Comparison of ENCODE assay signal across 24 cellular contexts in the genomic region with DNA sequence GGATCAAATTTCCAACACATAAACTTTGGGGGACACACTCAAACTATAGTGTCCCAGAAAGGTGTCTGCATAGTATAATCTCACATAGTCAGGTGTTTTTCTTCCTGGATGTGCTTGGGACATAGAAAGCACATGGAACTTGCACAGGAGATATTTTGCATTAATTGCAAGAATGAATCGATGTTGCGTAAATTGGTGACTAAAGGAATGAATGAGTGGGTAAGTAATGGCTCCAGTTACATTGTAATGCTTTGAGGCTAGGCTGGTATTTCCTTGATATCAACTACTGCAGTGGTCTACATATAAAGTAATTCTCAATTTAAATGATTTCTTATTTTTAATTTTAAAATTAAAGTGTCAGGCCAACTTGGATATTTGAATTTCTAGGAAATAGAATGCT. TPM values are rescaled to one million over a fixed set of nuclear protein-coding genes. Genes with fewer than 3 reads are reported as not detected.
DNase-seq lines count a peak whose midpoint lies in the region; ATAC-seq and TF ChIP-seq lines count a peak whose summit lies in the region.
"Had no signal": no experiment of that assay in that cellular context is flagged by ENCODE, and none has a peak within 500 bp of the region (broad histone marks: within the 10 kb centered on the region; RNA-seq: fewer than 3 reads in every experiment).

No MANE protein-coding gene starts in this region.

- no peaks in the 10 kb centered on the region for H4K20me1 ChIP-seq in MM.1S (ENCODE audit: insufficient read depth, low read length)

- H3K4me2 ChIP-seq in MM.1S (ENCODE audit: low read depth, low read length), result peak overlapping the region; percentile 10; the same call in 1 of the 2 replicates
- H3K4me2 ChIP-seq: BLaER1 treated with 17β-estradiol and CSF1 and Interleukin-3, amounts not matched to agents 10 nM and 100 nM had no signal

- no peak overlapping the region for H3K9ac ChIP-seq in MM.1S (ENCODE audit: low read length)
- H3K9ac ChIP-seq: BLaER1 treated with 17β-estradiol and CSF1 and Interleukin-3, amounts not matched to agents 10 nM and 100 nM had no signal

- H3K9me3 ChIP-seq in MM.1S (replicated peaks; ENCODE audit: insufficient read depth, low read length), result no peaks in the 10 kb centered on the region

- ATAC-seq in GM18909 (IDR thresholded peaks at IDR 0.05; ENCODE audit: poor library complexity, unreplicated experiment), result no peak
- ATAC-seq: HepG2, K562 had no signal

- no peak overlapping the region for H3K27ac ChIP-seq in MM.1S (ENCODE audit: low read length)
- H3K27ac ChIP-seq: BLaER1 treated with 17β-estradiol and CSF1 and Interleukin-3, amounts not matched to agents 10 nM and 100 nM had no signal

- H3K4me3 Mint-ChIP-seq in nephron progenitor cell, result no peak overlapping the region
- H3K4me3 Mint-ChIP-seq in T-helper 2 cell treated with Interferon-gamma antibody and Interleukin-4, amounts not matched to agents 5 μg/mL and 100 μg/mL, for 36 hours, result no peak overlapping the region
- H3K4me3 Mint-ChIP-seq: CD4-positive, alpha-beta T cell had no signal

- TF ChIP-seq CTCF in MM.1S (IDR thresholded peaks at IDR 0.05; ENCODE audit: low read length) (no peak), epithelial cell of esophagus (IDR thresholded peaks at IDR 0.05; ENCODE audit: insufficient read depth, low read depth, low read length, missing control alignments) (no peak), nephron progenitor cell (IDR thresholded peaks at IDR 0.05) (no peak)

- H3K4me3 ChIP-seq in MM.1S (ENCODE audit: low read length), result no peak overlapping the region
- no peak overlapping the region for H3K4me3 ChIP-seq in epithelial cell of esophagus (ENCODE audit: low read length)
- H3K4me3 ChIP-seq: BLaER1 treated with 17β-estradiol and CSF1 and Interleukin-3, amounts not matched to agents 10 nM and 100 nM; K562; MG63 had no signal

- H3K9me3 Mint-ChIP-seq in nephron progenitor cell, result peaks cover 43% of the 10 kb centered on the region
- H3K9me3 Mint-ChIP-seq in T-helper 2 cell treated with Interferon-gamma antibody and Interleukin-4, amounts not matched to agents 5 μg/mL and 100 μg/mL, for 36 hours, result no peaks in the 10 kb centered on the region

- no peak overlapping the region for H2AFZ ChIP-seq in MM.1S (ENCODE audit: low read length)

- peak; percentile 45 for DNase-seq in ELR (ENCODE audit: low read depth)
- no peak for DNase-seq in MM.1S
- peak; percentile 49 for DNase-seq in epithelial cell of esophagus (ENCODE audit: low read depth)
- peak; percentile 30 for DNase-seq in renal cortical epithelial cell (ENCODE audit: low read depth)
- no peak for DNase-seq in nephron progenitor cell
- DNase-seq in T-helper 2 cell treated with Interferon-gamma antibody and Interleukin-4, amounts not matched to agents 5 μg/mL and 100 μg/mL, for 36 hours (ENCODE audit: low spot score), result no peak
- DNase-seq: AML-193; CD4-positive, alpha-beta T cell; DMS53; EL; GF-D8; H7; Kasumi-1; MG63; NCI-H2029; NCI-H446 treated with DMSO at 0.1 percent for 48 hours; NCI-H526; NCI-H82; RPMI8226; SHP77 had no signal

- peaks cover 8% of the 10 kb centered on the region for H3K27me3 Mint-ChIP-seq in nephron progenitor cell (ENCODE audit: low read depth, poor library complexity)
- H3K27me3 Mint-ChIP-seq in T-helper 2 cell treated with Interferon-gamma antibody and Interleukin-4, amounts not matched to agents 5 μg/mL and 100 μg/mL, for 36 hours (ENCODE audit: low read depth), result peaks cover 42% of the 10 kb centered on the region
- H3K27me3 Mint-ChIP-seq: CD4-positive, alpha-beta T cell had no signal

- peaks cover 89% of the 10 kb centered on the region for H3K79me2 ChIP-seq in MM.1S (ENCODE audit: low read length)

- no peaks in the 10 kb centered on the region for H3K9me2 ChIP-seq in MM.1S (replicated peaks; ENCODE audit: insufficient read depth, low read length)

- peaks cover 22% of the 10 kb centered on the region for H3K4me1 ChIP-seq in MM.1S (ENCODE audit: low read length)

- no peaks in the 10 kb centered on the region for H3K36me3 ChIP-seq in MM.1S (replicated peaks; ENCODE audit: insufficient read depth, low read length)
- H3K36me3 ChIP-seq: MG63 had no signal

- peaks cover 42% of the 10 kb centered on the region for H3K4me1 Mint-ChIP-seq in nephron progenitor cell
- peaks cover 4% of the 10 kb centered on the region for H3K4me1 Mint-ChIP-seq in T-helper 2 cell treated with Interferon-gamma antibody and Interleukin-4, amounts not matched to agents 5 μg/mL and 100 μg/mL, for 36 hours (ENCODE audit: low read depth)

- no peak overlapping the region for H3K27ac Mint-ChIP-seq in nephron progenitor cell
- no peak overlapping the region for H3K27ac Mint-ChIP-seq in T-helper 2 cell treated with Interferon-gamma antibody and Interleukin-4, amounts not matched to agents 5 μg/mL and 100 μg/mL, for 36 hours
- H3K27ac Mint-ChIP-seq: CD4-positive, alpha-beta T cell had no signal

- no peaks in the 10 kb centered on the region for H3K27me3 ChIP-seq in MM.1S (replicated peaks; ENCODE audit: insufficient read depth, low read length)
- H3K27me3 ChIP-seq: BLaER1 treated with 17β-estradiol and CSF1 and Interleukin-3, amounts not matched to agents 10 nM and 100 nM; MG63 had no signal

- peaks cover 38% of the 10 kb centered on the region for H3K36me3 Mint-ChIP-seq in nephron progenitor cell (ENCODE audit: low read depth)
- H3K36me3 Mint-ChIP-seq in T-helper 2 cell treated with Interferon-gamma antibody and Interleukin-4, amounts not matched to agents 5 μg/mL and 100 μg/mL, for 36 hours (ENCODE audit: low read depth), result no peaks in the 10 kb centered on the region

- H3F3A ChIP-seq in MM.1S (ENCODE audit: insufficient read depth, low read length), result 0 out of 2 replicates have a peak, but pooled peaks cover 4% of the 10 kb centered on the region

RNA-seq across cellular contexts. Expression of a gene that starts 53.4 kb away (rescaled TPM):
- under 0.01 and 0.40 TPM in 2 replicates for total RNA-seq in renal cortical epithelial cell

Comparison
In these comparisons a context has a peak if more than half of its experiments do, and no peak if none do; other contexts are left out.
1. DNase-seq: peak in ELR (single experiment), epithelial cell of esophagus (single experiment) and renal cortical epithelial cell (single experiment); none in MM.1S (single experiment), nephron progenitor cell (single experiment) and T-helper 2 cell treated with Interferon-gamma antibody and Interleukin-4, amounts not matched to agents 5 μg/mL and 100 μg/mL, for 36 hours (single experiment).